In genomic region chrX:133440081-133440796, GRCh38 we compare ENCODE assay signal across 19 cellular contexts. TPM values are rescaled to one million over a fixed set of nuclear protein-coding genes. Genes with fewer than 3 reads are reported as not detected.
DNase-seq lines count a peak whose midpoint lies in the region; ATAC-seq, FAIRE-seq and TF ChIP-seq lines count a peak whose summit lies in the region.
"Had no signal": no experiment of that assay in that cellular context is flagged by ENCODE, and none has a peak within 500 bp of the region (broad histone marks: within the 10 kb centered on the region; RNA-seq: fewer than 3 reads in every experiment).

No MANE protein-coding gene starts in this region.

- H3K36me3 Mint-ChIP-seq in H9 (ENCODE audit: insufficient read depth in 1 of 3, low read depth in 3 of 3) (no peaks in the 10 kb centered on the region), astrocyte (ENCODE audit: low read depth, unreplicated experiment) (no peaks in the 10 kb centered on the region)
- H3K36me3 Mint-ChIP-seq: T-cell had no signal

- no peak for ATAC-seq in GM21717 (IDR thresholded peaks at IDR 0.05; ENCODE audit: unreplicated experiment)
- no peak for ATAC-seq in HG03520 (IDR thresholded peaks at IDR 0.05; ENCODE audit: unreplicated experiment)
- ATAC-seq: SK-N-SH treated with all-trans-retinoic acid at 6 μM for 48 hours, T-cell had no signal

- H3K4me1 ChIP-seq in A673 (ENCODE audit: insufficient read depth, low read length, poor library complexity, severe bottlenecking), result no peaks in the 10 kb centered on the region
- H3K4me1 ChIP-seq in H9 (ENCODE audit: insufficient read depth, low read length), result peaks cover 47% of the 10 kb centered on the region; the same call in 1 of the 2 replicates
- H3K4me1 ChIP-seq in astrocyte (ENCODE audit: insufficient read depth, low read length), result no peaks in the 10 kb centered on the region

- H3K14ac ChIP-seq in H9 (ENCODE audit: insufficient read depth, low read length), result 0 out of 2 replicates have a peak overlapping the region, but pooled peaks have one; percentile 73

- H2AK5ac ChIP-seq in H9 (ENCODE audit: insufficient read length, low read length), result no peak overlapping the region

- H3K4me3 Mint-ChIP-seq in H9 (peak overlapping the region; percentile 19 to 61; a peak in 3 of 5 replicates), astrocyte (ENCODE audit: unreplicated experiment) (no peak overlapping the region)
- H3K4me3 Mint-ChIP-seq: CD4-positive, alpha-beta T cell; T-cell had no signal

- H3K79me2 ChIP-seq in H9 (ENCODE audit: insufficient read depth, low read length) (no peaks in the 10 kb centered on the region), astrocyte (ENCODE audit: insufficient read depth, low read length) (no peaks in the 10 kb centered on the region)

- no peak overlapping the region for H2AFZ ChIP-seq in H9 (ENCODE audit: low read length)
- no peak overlapping the region for H2AFZ ChIP-seq in astrocyte (ENCODE audit: low read depth, low read length)
- H2AFZ ChIP-seq: PC-9 had no signal

- CTCF ChIA-PET in A673 (lab: Charles Lee), result no interaction called here

- no CpG with 5 or more reads among the region's 11 CpGs for WGBS in H9 (ENCODE audit: extremely low coverage, insufficient read length, low lambda C conversion rate)

- peak overlapping the region; percentile 58 for H3K4me2 ChIP-seq in H9 (ENCODE audit: insufficient read depth, insufficient read length, low read length)
- no peak overlapping the region for H3K4me2 ChIP-seq in astrocyte (ENCODE audit: low read length)
- H3K4me2 ChIP-seq: PC-9 had no signal

- H3K27me3 ChIP-seq in A673 (replicated peaks; ENCODE audit: insufficient read depth, low read depth, low read length, poor library complexity) (no peaks in the 10 kb centered on the region), H9 (ENCODE audit: insufficient read depth, low read length) (no peaks in the 10 kb centered on the region), astrocyte (ENCODE audit: insufficient read depth, low read length) (no peaks in the 10 kb centered on the region)

- peaks cover 75 to 80% of the 10 kb centered on the region in 2 experiments for H3K4me1 Mint-ChIP-seq in H9
- H3K4me1 Mint-ChIP-seq in astrocyte (ENCODE audit: low read depth, unreplicated experiment), result peaks cover 2% of the 10 kb centered on the region

- DNase-seq in A673 (ENCODE audit: low spot score) (peak; percentile 31), H9 (peak; percentile 61), astrocyte (ENCODE audit: low read depth) (no peak), iPS-NIHi11 (ENCODE audit: low spot score) (peak; percentile 23), coronary artery (ENCODE audit: low spot score) (no peak), NCI-H345 (lab: John Stamatoyannopoulos, UW) (no peak)
- DNase-seq: CD4-positive, alpha-beta T cell; HCEC 1CT; NCI-H1417 treated with DMSO at 0.1 percent for 48 hours; NCI-H187 treated with DMSO at 0.1 percent for 48 hours; NCI-H446 treated with DMSO at 0.1 percent for 48 hours; PC-9; SIG-M5; T-cell had no signal

- H3K9ac ChIP-seq in H9 (ENCODE audit: extremely low read depth, insufficient read length, low read length), result no peak overlapping the region
- H3K9ac ChIP-seq in astrocyte (ENCODE audit: low read length), result no peak overlapping the region

- H3K4me3 ChIP-seq in A673 (ENCODE audit: low read depth, low read length, poor library complexity, severe bottlenecking) (no peak overlapping the region), astrocyte (ENCODE audit: insufficient read depth, low read depth, low read length) (no peak overlapping the region), coronary artery (no peak overlapping the region)
- H3K4me3 ChIP-seq: PC-9 had no signal

- no peak overlapping the region for H2BK5ac ChIP-seq in H9 (ENCODE audit: insufficient read length, low read length)

- H3K27ac Mint-ChIP-seq in H9 (peak overlapping the region; percentile 90 to 99 (median 97)), astrocyte (ENCODE audit: unreplicated experiment) (no peak overlapping the region)
- H3K27ac Mint-ChIP-seq: CD4-positive, alpha-beta T cell; T-cell had no signal

- TF ChIP-seq CTCF in A673 (conservative IDR thresholded peaks at IDR 0.05; ENCODE audit: low read depth, low read length) (no peak), H9 (conservative IDR thresholded peaks at IDR 0.05) (no peak), astrocyte (IDR thresholded peaks at IDR 0.05; ENCODE audit: insufficient read depth, low read depth, low read length) (no peak), coronary artery (IDR thresholded peaks at IDR 0.05) (no peak)

- H3K9me3 ChIP-seq in A673 (ENCODE audit: low read depth, low read length, poor library complexity, severe bottlenecking), result no peaks in the 10 kb centered on the region
- H3K9me3 ChIP-seq in H9 (ENCODE audit: control insufficient read depth, low read depth, low read length), result no peaks in the 10 kb centered on the region
- no peaks in the 10 kb centered on the region for H3K9me3 ChIP-seq in astrocyte (ENCODE audit: insufficient read depth, low read depth, low read length)

- no peak overlapping the region for H4K8ac ChIP-seq in H9 (replicated peaks; ENCODE audit: insufficient read length, low read depth, low read length)

- no peak overlapping the region for H4K5ac ChIP-seq in H9 (ENCODE audit: insufficient read length, low read depth, low read length)

- peaks cover 0 to 2% of the 10 kb centered on the region in 2 experiments; a peak in 1 of 5 replicates for H3K9me3 Mint-ChIP-seq in H9
- no peaks in the 10 kb centered on the region for H3K9me3 Mint-ChIP-seq in astrocyte (ENCODE audit: unreplicated experiment)
- H3K9me3 Mint-ChIP-seq: CD4-positive, alpha-beta T cell; T-cell had no signal

- H2BK120ac ChIP-seq in H9 (ENCODE audit: low read depth, low read length, poor library complexity, severe bottlenecking), result no peak overlapping the region

- no peak overlapping the region; the same call in 1 of the 2 replicates for H2BK15ac ChIP-seq in H9 (ENCODE audit: low read depth, low read length)

- H3K4ac ChIP-seq in H9 (ENCODE audit: low read depth, low read length), result no peak overlapping the region

- no peak overlapping the region for H4K91ac ChIP-seq in H9 (ENCODE audit: insufficient read length, low read depth, low read length)

- POLR2A ChIA-PET in A673 (lab: Charles Lee; ENCODE audit: low non-redundant PET), result no interaction called here

- BruUV-seq in A673 (replicated peaks; lab: Mats Ljungman, UMichigan), result no TSS peak

- H3K36me3 ChIP-seq in A673 (ENCODE audit: insufficient read depth, low read length, poor library complexity, severe bottlenecking) (no peaks in the 10 kb centered on the region), astrocyte (ENCODE audit: insufficient read depth, low read length) (no peaks in the 10 kb centered on the region)

- H3K23me2 ChIP-seq in H9 (ENCODE audit: insufficient read length, low read depth, low read length, poor library complexity, severe bottlenecking), result no peaks in the 10 kb centered on the region

- intact Hi-C loops in A673 (cut with micrococcal nuclease; ENCODE audit: unreplicated experiment), result no loop called here

- no peak overlapping the region for H2BK12ac ChIP-seq in H9 (ENCODE audit: insufficient read length, low read depth, low read length)

- peak; percentile 58 for FAIRE-seq in astrocyte (lab: Jason Lieb, UNC)
- FAIRE-seq: A204.1 had no signal

- no peak overlapping the region for H3T11ph ChIP-seq in H9 (ENCODE audit: low read length)

- no peak overlapping the region for H2BK20ac ChIP-seq in H9 (ENCODE audit: low read depth, low read length, poor library complexity, severe bottlenecking)

- H4K20me1 ChIP-seq in H9 (ENCODE audit: control insufficient read depth, insufficient read depth, insufficient read length), result no peaks in the 10 kb centered on the region
- H4K20me1 ChIP-seq in astrocyte (ENCODE audit: insufficient read depth, low read length), result no peaks in the 10 kb centered on the region

- H3K27me3 Mint-ChIP-seq in H9 (ENCODE audit: low read depth), result peaks cover 1% of the 10 kb centered on the region; the same call in 1 of the 2 replicates
- H3K27me3 Mint-ChIP-seq in astrocyte (ENCODE audit: low read depth, unreplicated experiment), result peaks cover 4% of the 10 kb centered on the region
- H3K27me3 Mint-ChIP-seq: CD4-positive, alpha-beta T cell had no signal

- H3K56ac ChIP-seq in H9 (ENCODE audit: insufficient read length, low read depth, low read length), result no peak overlapping the region

- H3K18ac ChIP-seq in H9 (ENCODE audit: insufficient read length, low read depth, low read length), result peak overlapping the region; percentile 5

- H3K23ac ChIP-seq in H9 (ENCODE audit: insufficient read length, low read depth, low read length), result no peak overlapping the region

- H3K27ac ChIP-seq in A673 (ENCODE audit: low read depth, low read length, poor library complexity, severe bottlenecking) (no peak overlapping the region), H9 (ENCODE audit: insufficient read length, low read depth, low read length) (peak overlapping the region; percentile 62), astrocyte (ENCODE audit: low read depth, low read length) (no peak overlapping the region), coronary artery (no peak overlapping the region)
- H3K27ac ChIP-seq: PC-9, RWPE1 had no signal

- H3K79me1 ChIP-seq in H9 (ENCODE audit: insufficient read depth, low read depth, low read length, poor library complexity, severe bottlenecking), result no peaks in the 10 kb centered on the region

RNA-seq across cellular contexts. Expression of gene GPC4, which starts 24.9 kb away (rescaled TPM):
- total RNA-seq in A673 (2021) (17.8 and 19.4 TPM in 2 replicates), H9 (2021) (416 and 418 TPM in 2 replicates), astrocyte (71.9 and 86.4 TPM in 2 replicates)
- total RNA-seq: CD4-positive, alpha-beta T cell had no signal

Comparison
In these comparisons a context has a peak if more than half of its experiments do, and no peak if none do; other contexts are left out.
1. DNase-seq: peak in A673 (single experiment), H9 (single experiment) and iPS-NIHi11 (single experiment); none in astrocyte (single experiment), coronary artery (single experiment) and NCI-H345 (single experiment).